ENCODE assay signal across 9 cellular contexts in genomic region chr7:158145370-158145769, GRCh38.
"Had no signal": no experiment of that assay in that cellular context is flagged by ENCODE, and none has a peak within 500 bp of the region (broad histone marks: within the 10 kb centered on the region; RNA-seq: fewer than 3 reads in every experiment).

No MANE protein-coding gene starts in this region.

- H3K9me3 ChIP-seq: HAP-1 had no signal

- H3K36me3 ChIP-seq: HAP-1 had no signal

- H3K9ac ChIP-seq: GM23248 had no signal

- H3K4me3 Mint-ChIP-seq: HFFc6, IgD-negative memory B cell had no signal

- DNase-seq: GM23248, GOT3, H7, HFFc6 had no signal

- H3K27me3 Mint-ChIP-seq: IgD-negative memory B cell had no signal

- H3K27ac ChIP-seq: GM23248, HL-60 had no signal

- H3K4me3 ChIP-seq: GM23248, HAP-1 had no signal

- ATAC-seq: HCT116, HepG2 had no signal

- H3K36me3 Mint-ChIP-seq: IgD-negative memory B cell had no signal

- H2AFZ ChIP-seq: GM23248 had no signal

- H3K27ac Mint-ChIP-seq: HFFc6, IgD-negative memory B cell had no signal

- H3K4me1 ChIP-seq: HAP-1 had no signal
